ENCODE assay signal across 7 cellular contexts in the genomic region with DNA sequence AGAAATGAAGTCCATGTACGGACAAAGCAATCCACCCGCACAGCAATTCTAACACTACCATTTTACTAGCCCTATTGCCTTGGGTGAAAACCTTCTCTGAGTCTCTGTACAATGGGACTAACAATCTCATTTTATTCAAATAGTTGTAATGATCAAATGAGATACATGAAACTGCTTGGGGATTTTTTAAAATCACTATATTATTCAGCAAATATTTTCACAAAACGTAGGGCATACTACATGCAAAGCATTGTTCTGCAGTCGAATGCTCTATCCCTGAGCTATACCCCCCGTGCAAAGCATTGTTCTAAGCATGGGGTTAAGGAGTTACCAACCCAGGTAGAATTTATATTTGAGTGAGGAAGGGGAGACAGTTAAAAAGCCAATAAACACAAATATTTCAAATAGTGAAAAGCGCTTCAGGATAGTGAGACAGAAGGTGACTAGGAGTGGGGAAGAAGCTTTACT. TPM values are rescaled to one million over a fixed set of nuclear protein-coding genes. Genes with fewer than 3 reads are reported as not detected.
DNase-seq lines count a peak whose midpoint lies in the region; ATAC-seq and TF ChIP-seq lines count a peak whose summit lies in the region.

No MANE protein-coding gene starts in this region.

- H3K4me1 Mint-ChIP-seq in activated T-helper 17 cell treated with anti-CD3 and anti-CD28 coated beads, Interleukin-2, amount 50 U/mL, for 72 hours = peaks cover 29% of the 10 kb centered on the region

- H3K27ac ChIP-seq in right lobe of liver (peak overlapping the region in 2 of 3 donors; percentile 94 to 96), uterus (peak overlapping the region; percentile 92 to 95)

- peak; percentile 9 for ATAC-seq in GM18508 (IDR thresholded peaks at IDR 0.05; ENCODE audit: insufficient read depth, unreplicated experiment)
- peak; percentile 1 for ATAC-seq in HG02798 (IDR thresholded peaks at IDR 0.05; ENCODE audit: poor library complexity, unreplicated experiment)
- ATAC-seq in activated T-helper 17 cell treated with anti-CD3 and anti-CD28 coated beads, Interleukin-2, amount 50 U/mL, for 72 hours (replicated peaks) = no peak
- ATAC-seq in right lobe of liver = no peak
- no peak for ATAC-seq in GM21825 (IDR thresholded peaks at IDR 0.05; ENCODE audit: unreplicated experiment)

- H3K9me3 ChIP-seq in right lobe of liver (no peaks in the 10 kb centered on the region), uterus (no peaks in the 10 kb centered on the region)

- peak overlapping the region; percentile 98 for H3K27ac Mint-ChIP-seq in activated T-helper 17 cell treated with anti-CD3 and anti-CD28 coated beads, Interleukin-2, amount 50 U/mL, for 72 hours

- peaks cover under 1% of the 10 kb centered on the region for H3K9me3 Mint-ChIP-seq in activated T-helper 17 cell treated with anti-CD3 and anti-CD28 coated beads, Interleukin-2, amount 50 U/mL, for 72 hours

- 22% methylated on average over 6 of the region's 6 CpGs for WGBS in right lobe of liver (ENCODE audit: insufficient coverage, low coverage, low lambda C conversion rate, missing lambda C conversion rate)

- H3K4me3 ChIP-seq in right lobe of liver (peak overlapping the region; percentile 62 to 74 (median 69)), uterus (peak overlapping the region; percentile 62 to 70)

- peaks cover 21% of the 10 kb centered on the region for H3K36me3 Mint-ChIP-seq in activated T-helper 17 cell treated with anti-CD3 and anti-CD28 coated beads, Interleukin-2, amount 50 U/mL, for 72 hours (ENCODE audit: low read depth)

- DNase-seq in right lobe of liver = no peak
- DNase-seq in uterus = no peak
- DNase-seq in putamen (ENCODE audit: low spot score) = no peak

- peak overlapping the region; percentile 97 for H3K4me3 Mint-ChIP-seq in activated T-helper 17 cell treated with anti-CD3 and anti-CD28 coated beads, Interleukin-2, amount 50 U/mL, for 72 hours

- intact Hi-C loops in right lobe of liver (cut with DNase I) = no loop called here
- intact Hi-C loops in uterus (cut with DNase I; ENCODE audit: low total_unique reads) = no loop called here

- H3K4me1 ChIP-seq in right lobe of liver = peaks cover 0 to 35% (median 13%) of the 10 kb centered on the region in 4 donors
- no peaks in the 10 kb centered on the region for H3K4me1 ChIP-seq in uterus

- no peaks in the 10 kb centered on the region for H3K27me3 Mint-ChIP-seq in activated T-helper 17 cell treated with anti-CD3 and anti-CD28 coated beads, Interleukin-2, amount 50 U/mL, for 72 hours

- TF ChIP-seq CTCF in right lobe of liver (IDR thresholded peaks at IDR 0.05) (no peak), uterus (IDR thresholded peaks at IDR 0.05) (no peak)

- no peaks in the 10 kb centered on the region for H3K36me3 ChIP-seq in right lobe of liver
- no peaks in the 10 kb centered on the region for H3K36me3 ChIP-seq in uterus

- H3K27me3 ChIP-seq in right lobe of liver (no peaks in the 10 kb centered on the region), uterus (no peaks in the 10 kb centered on the region)

- TF ChIP-seq POLR2A in right lobe of liver (IDR thresholded peaks at IDR 0.05) (no peak), uterus (IDR thresholded peaks at IDR 0.05) (no peak)

RNA-seq across cellular contexts. Expression of a gene that starts 0.6 kb away (rescaled TPM):
- 10 to 100 TPM; 28.1 to 31.5 TPM for total RNA-seq in activated T-helper 17 cell treated with anti-CD3 and anti-CD28 coated beads, Interleukin-2, amount 50 U/mL, for 72 hours
- total RNA-seq in right lobe of liver = 10 to 100 TPM in 5 of 6 experiments, 1 to 10 TPM in 1; 7.9 to 18.7 (median 12.3) TPM
- total RNA-seq in uterus = 10 to 100 TPM; 10.6 to 47.6 (median 21.3) TPM

RNA-seq across cellular contexts. Expression of a gene that starts 49.1 kb away (rescaled TPM):
- total RNA-seq in activated T-helper 17 cell treated with anti-CD3 and anti-CD28 coated beads, Interleukin-2, amount 50 U/mL, for 72 hours = 100 to 1,000 TPM; 278 to 324 TPM
- total RNA-seq in right lobe of liver (100 to 1,000 TPM; 122 to 160 (median 135) TPM), uterus (100 to 1,000 TPM in 2 of 4 donors, 10 to 100 TPM in 2; 68.9 to 215 (median 133) TPM)

Comparison
In these comparisons a context has a peak if more than half of its experiments do, and no peak if none do; other contexts are left out.
1. ATAC-seq: peak in GM18508 (single experiment) and HG02798 (single experiment); none in activated T-helper 17 cell treated with anti-CD3 and anti-CD28 coated beads, Interleukin-2, amount 50 U/mL, for 72 hours (single experiment), right lobe of liver (0 of 4) and GM21825 (single experiment).